Comparison of ENCODE assay signal across 8 cellular contexts in genomic region chr5:57178238-57178637, GRCh38. TPM values are rescaled to one million over a fixed set of nuclear protein-coding genes. Genes with fewer than 3 reads are reported as not detected.
DNase-seq lines count a peak whose midpoint lies in the region; ATAC-seq and TF ChIP-seq lines count a peak whose summit lies in the region.
"Not testable (repeated sequence)": the region's sequence is repeated elsewhere in the genome, so short reads cannot be mapped to it uniquely, and the experiment has no call there.

No MANE protein-coding gene starts in this region.

- RAD21 ChIA-PET in HCT116 (lab: Charles Lee; ENCODE audit: low non-redundant PET in 1 of 2, low total read pairs in 2 of 2, uncharacterized antibody in 2 of 2, unreplicated experiment in 2 of 2), result not testable (repeated sequence)

- CTCF ChIA-PET in AG04450 (lab: Charles Lee); HCT116 (lab: Charles Lee); SK-N-SH (lab: Yijun Ruan, JAX): not testable (repeated sequence)

- not testable (repeated sequence) for H3F3A ChIP-seq in SK-N-SH (replicated peaks; ENCODE audit: insufficient read depth)

- H3K9ac ChIP-seq in HCT116 (ENCODE audit: low read length), result not testable (repeated sequence)
- H3K9ac ChIP-seq in SK-N-SH, result peak overlapping the region; percentile 7; the same call in 1 of the 2 replicates

- H3K79me2 ChIP-seq in HCT116 (ENCODE audit: insufficient read depth, low read length) (peaks cover 94% of the 10 kb centered on the region), SK-N-SH (ENCODE audit: insufficient read depth) (peaks cover 93% of the 10 kb centered on the region)

- 83% methylated on average over 12 of the region's 12 CpGs for WGBS in SK-N-SH (ENCODE audit: low lambda C conversion rate)
- 59 to 75% (median 64%) methylated on average over 12 of the region's 12 CpGs for WGBS in spleen, 5 donors

- not testable (repeated sequence) for TF ChIP-seq EP300 in SK-N-SH (IDR thresholded peaks at IDR 0.05; ENCODE audit: borderline replicate concordance in 1 of 2, low read depth in 1 of 2, low read length in 1 of 2)

- H3K36me3 Mint-ChIP-seq in activated naive CD8-positive, alpha-beta T cell, result peaks cover 23% of the 10 kb centered on the region
- H3K36me3 Mint-ChIP-seq in nephron (ENCODE audit: low read depth), result peaks cover 52% of the 10 kb centered on the region

- not testable (repeated sequence) for TF ChIP-seq RAD21 in HCT116 (IDR thresholded peaks at IDR 0.05; ENCODE audit: low read depth); SK-N-SH (IDR thresholded peaks at IDR 0.05; ENCODE audit: low read length)

- H3K4me3 ChIP-seq in AG04450 (ENCODE audit: low read depth, low read length) (peak overlapping the region; percentile 43), SK-N-SH (ENCODE audit: low read depth in 2 of 2, low read length in 1 of 2) (peak overlapping the region in 1 of 2 experiments; percentile 42; a peak in 3 of 4 replicates), iPS-11a (ENCODE audit: low read depth, low read length) (peak overlapping the region; percentile 14), spleen (peak overlapping the region in 7 of 8 donors; percentile 32 to 83 (median 71))
- not testable (repeated sequence) for H3K4me3 ChIP-seq in HCT116 (replicated peaks in 1 of 2; ENCODE audit: low read depth in 1 of 2, low read length in 2 of 2)
- H3K4me3 ChIP-seq in effector memory CD4-positive, alpha-beta T cell (ENCODE audit: insufficient read depth, low read depth, low read length, poor library complexity, severe bottlenecking), result peak overlapping the region; percentile 93

- H3K4me2 ChIP-seq in HCT116 (ENCODE audit: low read length), result peak overlapping the region; percentile 8; the same call in 1 of the 2 replicates
- H3K4me2 ChIP-seq in SK-N-SH, result peak overlapping the region; percentile 85

- H4K20me1 ChIP-seq in HCT116 (ENCODE audit: insufficient read depth), result not testable (repeated sequence)
- H4K20me1 ChIP-seq in SK-N-SH (ENCODE audit: insufficient read depth), result peaks cover 81% of the 10 kb centered on the region

- H3K4me1 Mint-ChIP-seq in activated naive CD8-positive, alpha-beta T cell (ENCODE audit: low read depth), result peaks cover 58% of the 10 kb centered on the region
- H3K4me1 Mint-ChIP-seq in nephron, result peaks cover 43% of the 10 kb centered on the region

- not testable (repeated sequence) for H3K9me3 Mint-ChIP-seq in activated naive CD8-positive, alpha-beta T cell (ENCODE audit: low read depth); nephron

- H3K27me3 ChIP-seq in AG04450 (ENCODE audit: control insufficient read depth, insufficient read depth, low read length); HCT116 (ENCODE audit: insufficient read depth, low read length); SK-N-SH (ENCODE audit: insufficient read depth); effector memory CD4-positive, alpha-beta T cell (replicated peaks; ENCODE audit: control insufficient read depth, insufficient read depth, low read length, poor library complexity, severe bottlenecking); spleen (replicated peaks in 1 of 7): not testable (repeated sequence)

- H3K36me3 ChIP-seq in HCT116 (ENCODE audit: control insufficient read depth in 1 of 2, insufficient read depth in 2 of 2, low read length in 2 of 2) (peaks cover 18 to 34% of the 10 kb centered on the region in 2 experiments; a peak in 3 of 4 replicates), SK-N-SH (replicated peaks in 1 of 2; ENCODE audit: control insufficient read depth in 1 of 2, insufficient read depth in 2 of 2, low read length in 1 of 2) (peaks cover 4 to 22% of the 10 kb centered on the region in 2 experiments), spleen (peaks cover 0 to 23% (median 0%) of the 10 kb centered on the region in 6 donors)
- not testable (repeated sequence) for H3K36me3 ChIP-seq in effector memory CD4-positive, alpha-beta T cell (ENCODE audit: control insufficient read depth, insufficient read depth, low read length)

- not testable (repeated sequence) for H3K27me3 Mint-ChIP-seq in activated naive CD8-positive, alpha-beta T cell; nephron (ENCODE audit: low read depth)

- not testable (repeated sequence) for TF ChIP-seq POLR2A in HCT116 (IDR thresholded peaks at IDR 0.05; ENCODE audit: borderline replicate concordance, extremely low read depth, insufficient read depth, insufficient read length); spleen (IDR thresholded peaks at IDR 0.05)

- H3K27ac ChIP-seq in AG04450 (ENCODE audit: low read depth, low read length); HCT116 (ENCODE audit: low read depth, low read length); SK-N-SH (ENCODE audit: low read depth in 2 of 2, low read length in 1 of 2): not testable (repeated sequence)
- H3K27ac ChIP-seq in effector memory CD4-positive, alpha-beta T cell (ENCODE audit: insufficient read depth, low read length, poor library complexity, severe bottlenecking), result peak overlapping the region; percentile 100
- peak overlapping the region in 3 of 8 donors; percentile 53 to 100 (median 99) for H3K27ac ChIP-seq in spleen

- DNase-seq in AG04450 (ENCODE audit: low read depth, low spot score); HCT116 (ENCODE audit: low read depth, low spot score); SK-N-SH; effector memory CD4-positive, alpha-beta T cell; spleen: not testable (repeated sequence)

- H2AFZ ChIP-seq in HCT116 (ENCODE audit: low read depth, low read length, poor library complexity, severe bottlenecking); SK-N-SH (ENCODE audit: low read depth): not testable (repeated sequence)

- not testable (repeated sequence) for TF ChIP-seq CTCF in AG04450 (IDR thresholded peaks at IDR 0.05; ENCODE audit: low read depth, low read length); HCT116 (IDR thresholded peaks at IDR 0.05 in 2 of 3, conservative IDR thresholded peaks at IDR 0.05 in 1 of 3; ENCODE audit: borderline replicate concordance in 1 of 3, insufficient read depth in 1 of 3, low read depth in 2 of 3, low read length in 2 of 3); SK-N-SH (IDR thresholded peaks at IDR 0.05); nephron (IDR thresholded peaks at IDR 0.05; ENCODE audit: unreplicated experiment in 3 of 3); spleen (IDR thresholded peaks at IDR 0.05 in 8 of 11, conservative IDR thresholded peaks at IDR 0.05 in 3 of 11)

- peaks cover 21 to 28% of the 10 kb centered on the region in 2 experiments for H3K4me1 ChIP-seq in HCT116 (ENCODE audit: control insufficient read depth in 1 of 2, insufficient read depth in 2 of 2, low read length in 2 of 2)
- H3K4me1 ChIP-seq in SK-N-SH (ENCODE audit: control insufficient read depth in 1 of 2, insufficient read depth in 2 of 2, low read depth in 1 of 2, low read length in 1 of 2), result not testable (repeated sequence)
- peaks cover 25% of the 10 kb centered on the region for H3K4me1 ChIP-seq in effector memory CD4-positive, alpha-beta T cell (ENCODE audit: control insufficient read depth, insufficient read depth, low read length, poor library complexity, severe bottlenecking)
- H3K4me1 ChIP-seq in spleen, result peaks cover 49 to 86% (median 81%) of the 10 kb centered on the region in 6 donors

- not testable (repeated sequence) for BruUV-seq in HCT116 (replicated peaks; lab: Mats Ljungman, UMichigan)

- H3K9me3 ChIP-seq in AG04450 (ENCODE audit: control insufficient read depth, insufficient read depth, low read length); HCT116 (ENCODE audit: control insufficient read depth in 1 of 2, insufficient read depth in 1 of 2, low read depth in 1 of 2, low read length in 2 of 2); SK-N-SH; effector memory CD4-positive, alpha-beta T cell (ENCODE audit: control insufficient read depth, low read length); spleen: not testable (repeated sequence)

- peak overlapping the region; percentile 99 for H3K4me3 Mint-ChIP-seq in activated naive CD8-positive, alpha-beta T cell
- peak overlapping the region; percentile 72 to 79 (median 79) for H3K4me3 Mint-ChIP-seq in nephron

- not testable (repeated sequence) for H3K9me2 ChIP-seq in HCT116 (ENCODE audit: insufficient read depth); SK-N-SH

- POLR2A ChIA-PET in AG04450 (lab: Yijun Ruan, JAX); HCT116 (lab: Charles Lee); SK-N-SH (lab: Yijun Ruan, JAX): not testable (repeated sequence)

- intact Hi-C loops in HCT116 (cut with micrococcal nuclease); spleen (cut with DNase I; ENCODE audit: low total_unique reads): not testable (repeated sequence)

- ATAC-seq in HCT116, result not testable (repeated sequence)

- peak overlapping the region; percentile 80 for H3K27ac Mint-ChIP-seq in activated naive CD8-positive, alpha-beta T cell
- peak overlapping the region in 1 of 3 experiments; percentile 5 for H3K27ac Mint-ChIP-seq in nephron

RNA-seq across cellular contexts. Expression of gene GPBP1, which starts 4.4 kb away (rescaled TPM):
- 44.5 and 67.7 TPM in 2 replicates for polyA plus RNA-seq in AG04450 (2011; rRNA removed)
- polyA minus RNA-seq in AG04450 (2011; rRNA and poly(A)+ RNA removed), result 14.2 and 34.6 TPM in 2 replicates
- 69.5 TPM for total RNA-seq in HCT116 (2021; ENCODE audit: unreplicated experiment)
- polyA plus RNA-seq in HCT116 (2012), result 28.8 and 34.2 TPM in 2 replicates
- polyA plus RNA-seq in SK-N-SH (2012; rRNA removed), result 11.4 and 14.2 TPM in 2 replicates
- polyA plus RNA-seq in SK-N-SH (2012; cell fraction: cytosol; rRNA removed), result 17.5 and 23.1 TPM in 2 replicates
- polyA plus RNA-seq in SK-N-SH (2012; cell fraction: nucleus; rRNA removed), result 10.6 and 23.1 TPM in 2 replicates
- total RNA-seq in spleen, result 100 to 1,000 TPM in 2 of 7 donors, 10 to 100 TPM in 5; 81.9 to 118 (median 88.7) TPM
- 10 to 100 TPM; 58.0 to 77.7 (median 75.7) TPM for polyA plus RNA-seq in spleen
